2 cellular contexts compared by ENCODE assay signal in the genomic region with DNA sequence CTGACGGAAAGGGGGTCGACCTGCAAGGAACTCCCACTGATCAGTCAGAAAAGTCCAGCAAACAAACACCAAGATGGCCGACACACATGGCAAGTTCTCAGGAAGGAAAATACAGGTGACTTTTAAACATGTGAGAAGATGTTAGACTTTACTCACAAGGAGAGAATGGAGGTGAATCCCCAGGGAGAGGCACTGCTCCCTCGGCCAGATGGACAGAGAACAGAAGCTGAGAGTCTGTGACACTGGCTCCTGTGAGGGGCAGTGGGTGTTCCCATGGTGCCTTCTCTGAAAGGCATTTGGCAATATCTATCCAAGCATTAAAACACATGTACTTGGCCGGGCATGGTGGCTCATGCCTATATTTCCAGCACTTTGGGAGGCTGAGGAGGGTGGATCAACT.
TF ChIP-seq lines count a peak whose summit lies in the region.

No MANE protein-coding gene starts in this region.

TF ChIP-seq in SK-N-SH, 30 proteins besides CTCF, POLR2A, EP300 and RAD21 (continued from another document):
- TF ChIP-seq, protein P1, sequence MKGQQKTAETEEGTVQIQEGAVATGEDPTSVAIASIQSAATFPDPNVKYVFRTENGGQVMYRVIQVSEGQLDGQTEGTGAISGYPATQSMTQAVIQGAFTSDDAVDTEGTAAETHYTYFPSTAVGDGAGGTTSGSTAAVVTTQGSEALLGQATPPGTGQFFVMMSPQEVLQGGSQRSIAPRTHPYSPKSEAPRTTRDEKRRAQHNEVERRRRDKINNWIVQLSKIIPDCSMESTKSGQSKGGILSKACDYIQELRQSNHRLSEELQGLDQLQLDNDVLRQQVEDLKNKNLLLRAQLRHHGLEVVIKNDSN (IDR thresholded peaks at IDR 0.05; ENCODE audit: borderline replicate concordance, low read depth): no peak

TF ChIP-seq in SK-N-SH treated with all-trans-retinoic acid at 6 μM for 48 hours, 23 proteins besides CTCF, POLR2A, EP300 and RAD21 (continued from another document):
- TF ChIP-seq, protein P2, sequence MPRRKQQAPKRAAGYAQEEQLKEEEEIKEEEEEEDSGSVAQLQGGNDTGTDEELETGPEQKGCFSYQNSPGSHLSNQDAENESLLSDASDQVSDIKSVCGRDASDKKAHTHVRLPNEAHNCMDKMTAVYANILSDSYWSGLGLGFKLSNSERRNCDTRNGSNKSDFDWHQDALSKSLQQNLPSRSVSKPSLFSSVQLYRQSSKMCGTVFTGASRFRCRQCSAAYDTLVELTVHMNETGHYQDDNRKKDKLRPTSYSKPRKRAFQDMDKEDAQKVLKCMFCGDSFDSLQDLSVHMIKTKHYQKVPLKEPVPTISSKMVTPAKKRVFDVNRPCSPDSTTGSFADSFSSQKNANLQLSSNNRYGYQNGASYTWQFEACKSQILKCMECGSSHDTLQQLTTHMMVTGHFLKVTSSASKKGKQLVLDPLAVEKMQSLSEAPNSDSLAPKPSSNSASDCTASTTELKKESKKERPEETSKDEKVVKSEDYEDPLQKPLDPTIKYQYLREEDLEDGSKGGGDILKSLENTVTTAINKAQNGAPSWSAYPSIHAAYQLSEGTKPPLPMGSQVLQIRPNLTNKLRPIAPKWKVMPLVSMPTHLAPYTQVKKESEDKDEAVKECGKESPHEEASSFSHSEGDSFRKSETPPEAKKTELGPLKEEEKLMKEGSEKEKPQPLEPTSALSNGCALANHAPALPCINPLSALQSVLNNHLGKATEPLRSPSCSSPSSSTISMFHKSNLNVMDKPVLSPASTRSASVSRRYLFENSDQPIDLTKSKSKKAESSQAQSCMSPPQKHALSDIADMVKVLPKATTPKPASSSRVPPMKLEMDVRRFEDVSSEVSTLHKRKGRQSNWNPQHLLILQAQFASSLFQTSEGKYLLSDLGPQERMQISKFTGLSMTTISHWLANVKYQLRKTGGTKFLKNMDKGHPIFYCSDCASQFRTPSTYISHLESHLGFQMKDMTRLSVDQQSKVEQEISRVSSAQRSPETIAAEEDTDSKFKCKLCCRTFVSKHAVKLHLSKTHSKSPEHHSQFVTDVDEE (CRISPR knock-in tag; IDR thresholded peaks at IDR 0.05): no peak
- TF ChIP-seq BACH2 (CRISPR knock-in tag; IDR thresholded peaks at IDR 0.05; ENCODE audit: borderline replicate concordance): no peak
- no peak for TF ChIP-seq ZC3H10 (CRISPR knock-in tag; IDR thresholded peaks at IDR 0.05)
- TF ChIP-seq ZNF565 (CRISPR knock-in tag; conservative IDR thresholded peaks at IDR 0.05; ENCODE audit: low read depth): no peak
- TF ChIP-seq CSDC2 (CRISPR knock-in tag; IDR thresholded peaks at IDR 0.05): no peak
- TF ChIP-seq, protein P3, sequence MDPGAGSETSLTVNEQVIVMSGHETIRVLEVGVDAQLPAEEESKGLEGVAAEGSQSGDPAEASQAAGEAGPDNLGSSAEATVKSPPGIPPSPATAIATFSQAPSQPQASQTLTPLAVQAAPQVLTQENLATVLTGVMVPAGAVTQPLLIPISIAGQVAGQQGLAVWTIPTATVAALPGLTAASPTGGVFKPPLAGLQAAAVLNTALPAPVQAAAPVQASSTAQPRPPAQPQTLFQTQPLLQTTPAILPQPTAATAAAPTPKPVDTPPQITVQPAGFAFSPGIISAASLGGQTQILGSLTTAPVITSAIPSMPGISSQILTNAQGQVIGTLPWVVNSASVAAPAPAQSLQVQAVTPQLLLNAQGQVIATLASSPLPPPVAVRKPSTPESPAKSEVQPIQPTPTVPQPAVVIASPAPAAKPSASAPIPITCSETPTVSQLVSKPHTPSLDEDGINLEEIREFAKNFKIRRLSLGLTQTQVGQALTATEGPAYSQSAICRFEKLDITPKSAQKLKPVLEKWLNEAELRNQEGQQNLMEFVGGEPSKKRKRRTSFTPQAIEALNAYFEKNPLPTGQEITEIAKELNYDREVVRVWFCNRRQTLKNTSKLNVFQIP (CRISPR knock-in tag; IDR thresholded peaks at IDR 0.05; ENCODE audit: borderline replicate concordance, low read depth): no peak
- TF ChIP-seq, protein P4, sequence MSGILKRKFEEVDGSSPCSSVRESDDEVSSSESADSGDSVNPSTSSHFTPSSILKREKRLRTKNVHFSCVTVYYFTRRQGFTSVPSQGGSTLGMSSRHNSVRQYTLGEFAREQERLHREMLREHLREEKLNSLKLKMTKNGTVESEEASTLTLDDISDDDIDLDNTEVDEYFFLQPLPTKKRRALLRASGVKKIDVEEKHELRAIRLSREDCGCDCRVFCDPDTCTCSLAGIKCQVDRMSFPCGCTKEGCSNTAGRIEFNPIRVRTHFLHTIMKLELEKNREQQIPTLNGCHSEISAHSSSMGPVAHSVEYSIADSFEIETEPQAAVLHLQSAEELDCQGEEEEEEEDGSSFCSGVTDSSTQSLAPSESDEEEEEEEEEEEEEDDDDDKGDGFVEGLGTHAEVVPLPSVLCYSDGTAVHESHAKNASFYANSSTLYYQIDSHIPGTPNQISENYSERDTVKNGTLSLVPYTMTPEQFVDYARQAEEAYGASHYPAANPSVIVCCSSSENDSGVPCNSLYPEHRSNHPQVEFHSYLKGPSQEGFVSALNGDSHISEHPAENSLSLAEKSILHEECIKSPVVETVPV (CRISPR knock-in tag; IDR thresholded peaks at IDR 0.05): no peak
- no peak for TF ChIP-seq SNAI2 (CRISPR knock-in tag; IDR thresholded peaks at IDR 0.05)
- TF ChIP-seq, protein P5, sequence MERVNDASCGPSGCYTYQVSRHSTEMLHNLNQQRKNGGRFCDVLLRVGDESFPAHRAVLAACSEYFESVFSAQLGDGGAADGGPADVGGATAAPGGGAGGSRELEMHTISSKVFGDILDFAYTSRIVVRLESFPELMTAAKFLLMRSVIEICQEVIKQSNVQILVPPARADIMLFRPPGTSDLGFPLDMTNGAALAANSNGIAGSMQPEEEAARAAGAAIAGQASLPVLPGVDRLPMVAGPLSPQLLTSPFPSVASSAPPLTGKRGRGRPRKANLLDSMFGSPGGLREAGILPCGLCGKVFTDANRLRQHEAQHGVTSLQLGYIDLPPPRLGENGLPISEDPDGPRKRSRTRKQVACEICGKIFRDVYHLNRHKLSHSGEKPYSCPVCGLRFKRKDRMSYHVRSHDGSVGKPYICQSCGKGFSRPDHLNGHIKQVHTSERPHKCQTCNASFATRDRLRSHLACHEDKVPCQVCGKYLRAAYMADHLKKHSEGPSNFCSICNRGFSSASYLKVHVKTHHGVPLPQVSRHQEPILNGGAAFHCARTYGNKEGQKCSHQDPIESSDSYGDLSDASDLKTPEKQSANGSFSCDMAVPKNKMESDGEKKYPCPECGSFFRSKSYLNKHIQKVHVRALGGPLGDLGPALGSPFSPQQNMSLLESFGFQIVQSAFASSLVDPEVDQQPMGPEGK (CRISPR knock-in tag; IDR thresholded peaks at IDR 0.05; ENCODE audit: borderline replicate concordance): no peak
- no peak for TF ChIP-seq ARNTL (CRISPR knock-in tag; IDR thresholded peaks at IDR 0.05; ENCODE audit: borderline replicate concordance, low read depth)
- TF ChIP-seq, protein P6, sequence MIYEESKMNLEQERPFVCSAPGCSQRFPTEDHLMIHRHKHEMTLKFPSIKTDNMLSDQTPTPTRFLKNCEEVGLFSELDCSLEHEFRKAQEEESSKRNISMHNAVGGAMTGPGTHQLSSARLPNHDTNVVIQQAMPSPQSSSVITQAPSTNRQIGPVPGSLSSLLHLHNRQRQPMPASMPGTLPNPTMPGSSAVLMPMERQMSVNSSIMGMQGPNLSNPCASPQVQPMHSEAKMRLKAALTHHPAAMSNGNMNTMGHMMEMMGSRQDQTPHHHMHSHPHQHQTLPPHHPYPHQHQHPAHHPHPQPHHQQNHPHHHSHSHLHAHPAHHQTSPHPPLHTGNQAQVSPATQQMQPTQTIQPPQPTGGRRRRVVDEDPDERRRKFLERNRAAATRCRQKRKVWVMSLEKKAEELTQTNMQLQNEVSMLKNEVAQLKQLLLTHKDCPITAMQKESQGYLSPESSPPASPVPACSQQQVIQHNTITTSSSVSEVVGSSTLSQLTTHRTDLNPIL (CRISPR knock-in tag; IDR thresholded peaks at IDR 0.05; ENCODE audit: low read depth): no peak
- TF ChIP-seq ZFP3 (CRISPR knock-in tag; IDR thresholded peaks at IDR 0.05): no peak
- no peak for TF ChIP-seq OSR1 (CRISPR knock-in tag; IDR thresholded peaks at IDR 0.05)
- TF ChIP-seq ZFP30 (CRISPR knock-in tag; IDR thresholded peaks at IDR 0.05): no peak
- TF ChIP-seq ISL1 (CRISPR knock-in tag; IDR thresholded peaks at IDR 0.05): no peak
